In genomic region chr15:40902605-40903561, GRCh38 we compare ENCODE assay signal across 1 cellular context.
TF ChIP-seq lines count a peak whose summit lies in the region.

No MANE protein-coding gene starts in this region.

TF ChIP-seq in H1, 55 proteins besides CTCF, POLR2A, EP300 and RAD21:
- TF ChIP-seq CEBPB (IDR thresholded peaks at IDR 0.05; ENCODE audit: low read depth, low read length) (peak; percentile 65), JUN (IDR thresholded peaks at IDR 0.05; ENCODE audit: low read depth, low read length) (no peak)
